In the genomic region with DNA sequence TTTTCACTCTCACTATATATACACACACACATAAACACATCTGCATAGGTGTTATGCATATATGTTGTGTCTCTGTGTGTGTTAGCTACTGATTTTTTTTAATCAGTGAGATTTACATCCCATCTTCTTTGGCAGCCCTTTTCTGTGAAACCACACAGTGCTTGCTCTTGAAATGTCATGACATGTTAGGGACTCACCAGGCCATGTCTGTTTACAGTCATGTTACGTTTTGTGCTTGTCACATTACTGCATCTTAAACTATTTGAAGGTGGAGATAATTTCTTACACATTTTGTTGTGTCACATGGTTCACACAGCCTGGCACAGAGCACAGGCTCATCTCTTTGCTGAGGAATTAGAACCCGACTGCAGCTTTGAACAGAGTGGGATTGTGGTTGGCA, we compare ENCODE assay signal across 24 cellular contexts.
"Had no signal": no experiment of that assay in that cellular context is flagged by ENCODE, and none has a peak within 500 bp of the region (broad histone marks: within the 10 kb centered on the region; RNA-seq: fewer than 3 reads in every experiment).

No MANE protein-coding gene starts in this region.

- H3K4me3 ChIP-seq: lower lobe of right lung, mucosa of descending colon, pancreas, right lobe of liver, skin epidermis, transverse colon had no signal

- H3K27ac ChIP-seq: foreskin keratinocyte, lower lobe of right lung, neutrophil, pancreas, right lobe of liver had no signal

- H3K9me3 Mint-ChIP-seq: activated CD4-positive, alpha-beta memory T cell treated with anti-CD3 and anti-CD28 coated beads, Interleukin-2, amount 10 ng/mL, durations not matched to agents 7 days and 5 days; stimulated activated memory B cell treated with anti-CD40 and anti-IgM and Interleukin-4, amounts not matched to agents 10 μg/mL and 1 μg/mL and 100 μg/mL, for 72 hours had no signal

- H3K4me3 Mint-ChIP-seq: activated CD4-positive, alpha-beta memory T cell treated with anti-CD3 and anti-CD28 coated beads, Interleukin-2, amount 10 ng/mL, durations not matched to agents 7 days and 5 days; activated naive CD8-positive, alpha-beta T cell treated with anti-CD3 and anti-CD28 coated beads, Interleukin-2, amount 10 ng/mL, durations not matched to agents 7 days and 5 days; stimulated activated memory B cell treated with anti-CD40 and anti-IgM and Interleukin-4, amounts not matched to agents 10 μg/mL and 1 μg/mL and 100 μg/mL, for 72 hours; WTC11 had no signal

- DNase-seq: activated CD4-positive, alpha-beta memory T cell treated with anti-CD3 and anti-CD28 coated beads, Interleukin-2, amount 10 ng/mL, durations not matched to agents 7 days and 5 days; activated CD4-positive, alpha-beta T cell treated with anti-CD3 and anti-CD28 coated beads for 48 hours; activated gamma-delta T cell treated with Interleukin-2 at 50 U/mL for 16 hours; activated naive CD8-positive, alpha-beta T cell treated with anti-CD3 and anti-CD28 coated beads, Interleukin-2, amount 10 ng/mL, durations not matched to agents 7 days and 5 days; activated T-cell treated with anti-CD3 and anti-CD28 coated beads, Interleukin-2, amount 50 U/mL, for 1 hour; amygdala; cerebellar nuclear complex; cortex of kidney; erythroblast; foreskin keratinocyte; kidney; lower lobe of right lung; mesendoderm; mucosa of descending colon; pancreas; right lobe of liver; SK-N-SH; stimulated activated CD4-positive, alpha-beta T cell treated with anti-CD3 and anti-CD28 coated beads, Interleukin-2, amount 100 ng/mL, for 24 hours; T1000; transverse colon had no signal

- ATAC-seq: foreskin keratinocyte; stimulated activated memory B cell treated with anti-CD40 and anti-IgM and Interleukin-4, amounts not matched to agents 10 μg/mL and 1 μg/mL and 100 μg/mL, for 72 hours; WTC11 had no signal

- H3K9me3 ChIP-seq: lower lobe of right lung, mucosa of descending colon, neutrophil, pancreas, right lobe of liver, SK-N-SH, transverse colon had no signal

- H3K27me3 ChIP-seq: foreskin keratinocyte, neutrophil, pancreas, right lobe of liver, transverse colon had no signal

- H3K27me3 Mint-ChIP-seq: activated CD4-positive, alpha-beta memory T cell treated with anti-CD3 and anti-CD28 coated beads, Interleukin-2, amount 10 ng/mL, durations not matched to agents 7 days and 5 days had no signal

- H3K4me2 ChIP-seq: SK-N-SH had no signal

- H3K9ac ChIP-seq: SK-N-SH had no signal

- H3K36me3 Mint-ChIP-seq: stimulated activated memory B cell treated with anti-CD40 and anti-IgM and Interleukin-4, amounts not matched to agents 10 μg/mL and 1 μg/mL and 100 μg/mL, for 72 hours; WTC11 had no signal

- H3K4me1 Mint-ChIP-seq: stimulated activated memory B cell treated with anti-CD40 and anti-IgM and Interleukin-4, amounts not matched to agents 10 μg/mL and 1 μg/mL and 100 μg/mL, for 72 hours had no signal

- H3K36me3 ChIP-seq: lower lobe of right lung, neutrophil, pancreas, right lobe of liver, transverse colon had no signal

- H3K27ac Mint-ChIP-seq: activated CD4-positive, alpha-beta memory T cell treated with anti-CD3 and anti-CD28 coated beads, Interleukin-2, amount 10 ng/mL, durations not matched to agents 7 days and 5 days; stimulated activated memory B cell treated with anti-CD40 and anti-IgM and Interleukin-4, amounts not matched to agents 10 μg/mL and 1 μg/mL and 100 μg/mL, for 72 hours; WTC11 had no signal

- H3K4me1 ChIP-seq: lower lobe of right lung, pancreas, right lobe of liver had no signal
